ENCODE assay signal across 1 cellular context in genomic region chr12:132761911-132762583, GRCh38.
TF ChIP-seq lines count a peak whose summit lies in the region.

No MANE protein-coding gene starts in this region.

TF ChIP-seq in HEK293, 187 proteins besides CTCF, POLR2A, EP300 and RAD21 (continued from another document and continues in another):
- TF ChIP-seq, protein P1, sequence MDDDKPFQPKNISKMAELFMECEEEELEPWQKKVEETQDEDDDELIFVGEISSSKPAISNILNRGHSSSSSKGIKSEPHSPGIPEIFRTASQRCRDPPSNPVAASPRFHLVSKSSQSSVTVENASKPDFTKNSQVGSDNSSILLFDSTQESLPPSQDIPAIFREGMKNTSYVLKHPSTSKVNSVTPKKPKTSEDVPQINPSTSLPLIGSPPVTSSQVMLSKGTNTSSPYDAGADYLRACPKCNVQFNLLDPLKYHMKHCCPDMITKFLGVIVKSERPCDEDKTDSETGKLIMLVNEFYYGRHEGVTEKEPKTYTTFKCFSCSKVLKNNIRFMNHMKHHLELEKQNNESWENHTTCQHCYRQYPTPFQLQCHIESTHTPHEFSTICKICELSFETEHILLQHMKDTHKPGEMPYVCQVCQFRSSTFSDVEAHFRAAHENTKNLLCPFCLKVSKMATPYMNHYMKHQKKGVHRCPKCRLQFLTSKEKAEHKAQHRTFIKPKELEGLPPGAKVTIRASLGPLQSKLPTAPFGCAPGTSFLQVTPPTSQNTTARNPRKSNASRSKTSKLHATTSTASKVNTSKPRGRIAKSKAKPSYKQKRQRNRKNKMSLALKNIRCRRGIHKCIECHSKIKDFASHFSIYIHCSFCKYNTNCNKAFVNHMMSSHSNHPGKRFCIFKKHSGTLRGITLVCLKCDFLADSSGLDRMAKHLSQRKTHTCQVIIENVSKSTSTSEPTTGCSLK (tag by site-specific recombination; IDR thresholded peaks at IDR 0.05), result no peak
- TF ChIP-seq ZNF629 (tag by site-specific recombination; IDR thresholded peaks at IDR 0.05) (0 out of 2 replicates have a peak, but pooled peaks have one; percentile 49), ZNF529 (tag by site-specific recombination; IDR thresholded peaks at IDR 0.05; ENCODE audit: insufficient replicate concordance) (no peak), ZNF341 (tag by site-specific recombination; IDR thresholded peaks at IDR 0.05; ENCODE audit: low read depth) (peak; percentile 58), ZNF560 (tag by site-specific recombination; IDR thresholded peaks at IDR 0.05; ENCODE audit: borderline replicate concordance) (no peak), SP2 (tag by site-specific recombination; IDR thresholded peaks at IDR 0.05) (peak; percentile 11; the same call in 1 of the 2 replicates), ZNF513 (tag by site-specific recombination; IDR thresholded peaks at IDR 0.05) (peak; percentile 23; the same call in 1 of the 2 replicates), ZNF664 (tag by site-specific recombination; IDR thresholded peaks at IDR 0.05) (no peak), KLF8 (tag by site-specific recombination; IDR thresholded peaks at IDR 0.05) (peak; percentile 92), TSHZ1 (tag by site-specific recombination; IDR thresholded peaks at IDR 0.05; ENCODE audit: borderline replicate concordance) (peak; percentile 14; the same call in 1 of the 2 replicates), HOXC10 (CRISPR knock-in tag; IDR thresholded peaks at IDR 0.05) (0 out of 2 replicates have a peak, but pooled peaks have one; percentile 44), ZNF596 (tag by site-specific recombination; IDR thresholded peaks at IDR 0.05) (0 out of 2 replicates have a peak, but pooled peaks have one; percentile 55), ZFP69B (tag by site-specific recombination; IDR thresholded peaks at IDR 0.05) (0 out of 2 replicates have a peak, but pooled peaks have one; percentile 62), ZNF394 (tag by site-specific recombination; IDR thresholded peaks at IDR 0.05; ENCODE audit: borderline replicate concordance) (peak; percentile 51; the same call in 1 of the 2 replicates), ZNF585B (tag by site-specific recombination; IDR thresholded peaks at IDR 0.05) (no peak; the same call in 1 of the 2 replicates), ZNF19 (tag by site-specific recombination; IDR thresholded peaks at IDR 0.05; ENCODE audit: low read depth) (0 out of 2 replicates have a peak, but pooled peaks have one; percentile 64), ZNF416 (tag by site-specific recombination; IDR thresholded peaks at IDR 0.05) (no peak), ZNF558 (tag by site-specific recombination; IDR thresholded peaks at IDR 0.05) (no peak), ZNF843 (tag by site-specific recombination; IDR thresholded peaks at IDR 0.05) (0 out of 2 replicates have a peak, but pooled peaks have one; percentile 25), REST (tag by site-specific recombination; IDR thresholded peaks at IDR 0.05) (peak; percentile 48; the same call in 1 of the 2 replicates), KLF7 (tag by site-specific recombination; IDR thresholded peaks at IDR 0.05; ENCODE audit: borderline replicate concordance) (peak; percentile 77; the same call in 1 of the 2 replicates), ZEB2 (tag by site-specific recombination; IDR thresholded peaks at IDR 0.05) (peak; percentile 80; the same call in 1 of the 2 replicates), ZNF239 (tag by site-specific recombination; IDR thresholded peaks at IDR 0.05) (peak; percentile 55; the same call in 1 of the 2 replicates), ELK4 (IDR thresholded peaks at IDR 0.05; ENCODE audit: borderline replicate concordance, low read depth, low read length) (no peak), ZNF24 (tag by site-specific recombination; IDR thresholded peaks at IDR 0.05) (no peak), ZBTB48 (tag by site-specific recombination; IDR thresholded peaks at IDR 0.05) (0 out of 2 replicates have a peak, but pooled peaks have one; percentile 21), ZSCAN30 (tag by site-specific recombination; IDR thresholded peaks at IDR 0.05) (peak; percentile 92), ZNF514 (tag by site-specific recombination; IDR thresholded peaks at IDR 0.05) (no peak), ZNF610 (tag by site-specific recombination; IDR thresholded peaks at IDR 0.05; ENCODE audit: borderline replicate concordance) (peak; percentile 83), ZBTB17 (tag by site-specific recombination; IDR thresholded peaks at IDR 0.05) (peak; percentile 69)
- TF ChIP-seq, protein P2, sequence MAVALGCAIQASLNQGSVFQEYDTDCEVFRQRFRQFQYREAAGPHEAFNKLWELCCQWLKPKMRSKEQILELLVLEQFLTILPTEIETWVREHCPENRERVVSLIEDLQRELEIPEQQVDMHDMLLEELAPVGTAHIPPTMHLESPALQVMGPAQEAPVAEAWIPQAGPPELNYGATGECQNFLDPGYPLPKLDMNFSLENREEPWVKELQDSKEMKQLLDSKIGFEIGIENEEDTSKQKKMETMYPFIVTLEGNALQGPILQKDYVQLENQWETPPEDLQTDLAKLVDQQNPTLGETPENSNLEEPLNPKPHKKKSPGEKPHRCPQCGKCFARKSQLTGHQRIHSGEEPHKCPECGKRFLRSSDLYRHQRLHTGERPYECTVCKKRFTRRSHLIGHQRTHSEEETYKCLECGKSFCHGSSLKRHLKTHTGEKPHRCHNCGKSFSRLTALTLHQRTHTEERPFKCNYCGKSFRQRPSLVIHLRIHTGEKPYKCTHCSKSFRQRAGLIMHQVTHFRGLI (tag by site-specific recombination; IDR thresholded peaks at IDR 0.05), result peak; percentile 58
- TF ChIP-seq, protein P3, sequence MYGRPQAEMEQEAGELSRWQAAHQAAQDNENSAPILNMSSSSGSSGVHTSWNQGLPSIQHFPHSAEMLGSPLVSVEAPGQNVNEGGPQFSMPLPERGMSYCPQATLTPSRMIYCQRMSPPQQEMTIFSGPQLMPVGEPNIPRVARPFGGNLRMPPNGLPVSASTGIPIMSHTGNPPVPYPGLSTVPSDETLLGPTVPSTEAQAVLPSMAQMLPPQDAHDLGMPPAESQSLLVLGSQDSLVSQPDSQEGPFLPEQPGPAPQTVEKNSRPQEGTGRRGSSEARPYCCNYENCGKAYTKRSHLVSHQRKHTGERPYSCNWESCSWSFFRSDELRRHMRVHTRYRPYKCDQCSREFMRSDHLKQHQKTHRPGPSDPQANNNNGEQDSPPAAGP (tag by site-specific recombination; IDR thresholded peaks at IDR 0.05), result peak; percentile 92
- TF ChIP-seq, protein P4, sequence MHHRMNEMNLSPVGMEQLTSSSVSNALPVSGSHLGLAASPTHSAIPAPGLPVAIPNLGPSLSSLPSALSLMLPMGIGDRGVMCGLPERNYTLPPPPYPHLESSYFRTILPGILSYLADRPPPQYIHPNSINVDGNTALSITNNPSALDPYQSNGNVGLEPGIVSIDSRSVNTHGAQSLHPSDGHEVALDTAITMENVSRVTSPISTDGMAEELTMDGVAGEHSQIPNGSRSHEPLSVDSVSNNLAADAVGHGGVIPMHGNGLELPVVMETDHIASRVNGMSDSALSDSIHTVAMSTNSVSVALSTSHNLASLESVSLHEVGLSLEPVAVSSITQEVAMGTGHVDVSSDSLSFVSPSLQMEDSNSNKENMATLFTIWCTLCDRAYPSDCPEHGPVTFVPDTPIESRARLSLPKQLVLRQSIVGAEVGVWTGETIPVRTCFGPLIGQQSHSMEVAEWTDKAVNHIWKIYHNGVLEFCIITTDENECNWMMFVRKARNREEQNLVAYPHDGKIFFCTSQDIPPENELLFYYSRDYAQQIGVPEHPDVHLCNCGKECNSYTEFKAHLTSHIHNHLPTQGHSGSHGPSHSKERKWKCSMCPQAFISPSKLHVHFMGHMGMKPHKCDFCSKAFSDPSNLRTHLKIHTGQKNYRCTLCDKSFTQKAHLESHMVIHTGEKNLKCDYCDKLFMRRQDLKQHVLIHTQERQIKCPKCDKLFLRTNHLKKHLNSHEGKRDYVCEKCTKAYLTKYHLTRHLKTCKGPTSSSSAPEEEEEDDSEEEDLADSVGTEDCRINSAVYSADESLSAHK (tag by site-specific recombination; IDR thresholded peaks at IDR 0.05), result peak; percentile 55
- TF ChIP-seq, protein P5, sequence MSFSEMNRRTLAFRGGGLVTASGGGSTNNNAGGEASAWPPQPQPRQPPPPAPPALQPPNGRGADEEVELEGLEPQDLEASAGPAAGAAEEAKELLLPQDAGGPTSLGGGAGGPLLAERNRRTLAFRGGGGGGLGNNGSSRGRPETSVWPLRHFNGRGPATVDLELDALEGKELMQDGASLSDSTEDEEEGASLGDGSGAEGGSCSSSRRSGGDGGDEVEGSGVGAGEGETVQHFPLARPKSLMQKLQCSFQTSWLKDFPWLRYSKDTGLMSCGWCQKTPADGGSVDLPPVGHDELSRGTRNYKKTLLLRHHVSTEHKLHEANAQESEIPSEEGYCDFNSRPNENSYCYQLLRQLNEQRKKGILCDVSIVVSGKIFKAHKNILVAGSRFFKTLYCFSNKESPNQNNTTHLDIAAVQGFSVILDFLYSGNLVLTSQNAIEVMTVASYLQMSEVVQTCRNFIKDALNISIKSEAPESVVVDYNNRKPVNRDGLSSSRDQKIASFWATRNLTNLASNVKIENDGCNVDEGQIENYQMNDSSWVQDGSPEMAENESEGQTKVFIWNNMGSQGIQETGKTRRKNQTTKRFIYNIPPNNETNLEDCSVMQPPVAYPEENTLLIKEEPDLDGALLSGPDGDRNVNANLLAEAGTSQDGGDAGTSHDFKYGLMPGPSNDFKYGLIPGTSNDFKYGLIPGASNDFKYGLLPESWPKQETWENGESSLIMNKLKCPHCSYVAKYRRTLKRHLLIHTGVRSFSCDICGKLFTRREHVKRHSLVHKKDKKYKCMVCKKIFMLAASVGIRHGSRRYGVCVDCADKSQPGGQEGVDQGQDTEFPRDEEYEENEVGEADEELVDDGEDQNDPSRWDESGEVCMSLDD (tag by site-specific recombination; IDR thresholded peaks at IDR 0.05), result peak; percentile 86
